18 cellular contexts compared by ENCODE assay signal in genomic region chr20:45957021-45957941, GRCh38. TPM values are rescaled to one million over a fixed set of nuclear protein-coding genes. Genes with fewer than 3 reads are reported as not detected.
DNase-seq lines count a peak whose midpoint lies in the region; ATAC-seq and TF ChIP-seq lines count a peak whose summit lies in the region.
"Had no signal": no experiment of that assay in that cellular context is flagged by ENCODE, and none has a peak within 500 bp of the region (broad histone marks: within the 10 kb centered on the region; RNA-seq: fewer than 3 reads in every experiment).

No MANE protein-coding gene starts in this region.

- H3K9me3 Mint-ChIP-seq in activated naive CD8-positive, alpha-beta T cell treated with anti-CD3 and anti-CD28 coated beads, Interleukin-2, amount 10 ng/mL, durations not matched to agents 7 days and 5 days, result no peaks in the 10 kb centered on the region
- H3K9me3 Mint-ChIP-seq in activated naive CD8-positive, alpha-beta T cell treated with anti-CD3 and anti-CD28 coated beads, Interleukin-2, amount 50 U/mL, for 24 hours, result no peaks in the 10 kb centered on the region

- 81% methylated on average over 12 of the region's 19 CpGs for WGBS in suprapubic skin

- TF ChIP-seq CTCF in RWPE1 (conservative IDR thresholded peaks at IDR 0.05; ENCODE audit: low read depth) (no peak), suprapubic skin (IDR thresholded peaks at IDR 0.05) (no peak)

- no peak for ATAC-seq in activated naive CD8-positive, alpha-beta T cell treated with anti-CD3 and anti-CD28 coated beads, Interleukin-2, amount 10 ng/mL, durations not matched to agents 7 days and 5 days (ENCODE audit: low read depth)
- ATAC-seq in activated naive CD8-positive, alpha-beta T cell treated with anti-CD3 and anti-CD28 coated beads, Interleukin-2, amount 50 U/mL, for 24 hours, result no peak
- no peak for ATAC-seq in HG03175 (IDR thresholded peaks at IDR 0.05; ENCODE audit: unreplicated experiment)

- peak overlapping the region; percentile 12 for H3K27ac Mint-ChIP-seq in activated naive CD8-positive, alpha-beta T cell treated with anti-CD3 and anti-CD28 coated beads, Interleukin-2, amount 10 ng/mL, durations not matched to agents 7 days and 5 days
- no peak overlapping the region for H3K27ac Mint-ChIP-seq in activated naive CD8-positive, alpha-beta T cell treated with anti-CD3 and anti-CD28 coated beads, Interleukin-2, amount 50 U/mL, for 24 hours

- H3K4me1 Mint-ChIP-seq in activated naive CD8-positive, alpha-beta T cell treated with anti-CD3 and anti-CD28 coated beads, Interleukin-2, amount 10 ng/mL, durations not matched to agents 7 days and 5 days, result no peaks in the 10 kb centered on the region
- H3K4me1 Mint-ChIP-seq in activated naive CD8-positive, alpha-beta T cell treated with anti-CD3 and anti-CD28 coated beads, Interleukin-2, amount 50 U/mL, for 24 hours, result no peaks in the 10 kb centered on the region

- no peaks in the 10 kb centered on the region for H3K27me3 ChIP-seq in suprapubic skin
- H3K27me3 ChIP-seq: Peyer's patch had no signal

- H3K4me1 ChIP-seq in suprapubic skin, result no peaks in the 10 kb centered on the region
- H3K4me1 ChIP-seq: Peyer's patch had no signal

- POLR2A ChIA-PET in activated naive CD8-positive, alpha-beta T cell treated with anti-CD3 and anti-CD28 coated beads, Interleukin-2, amount 10 ng/mL, durations not matched to agents 7 days and 5 days (lab: Charles Lee), result interaction anchor here (0.7 to 2.6 kb wide), 4 partner anchors 13 to 158 kb away, joined by 3 to 8 read pairs (median 4); partner anchors contain the start of gene PCIF1
- POLR2A ChIA-PET in RWPE1 (lab: Yijun Ruan, JAX; ENCODE audit: low non-redundant PET), result interaction anchor here (0.6 kb wide), 1 partner anchor 14 kb away, joined by 3 read pairs; no protein-coding TSS in a partner anchor

- no peak overlapping the region for H3K4me3 ChIP-seq in suprapubic skin
- H3K4me3 ChIP-seq: Peyer's patch had no signal

- H3K36me3 ChIP-seq in suprapubic skin, result peaks cover 82% of the 10 kb centered on the region

- TF ChIP-seq EP300 in suprapubic skin (IDR thresholded peaks at IDR 0.05), result no peak

- DNase-seq in activated naive CD8-positive, alpha-beta T cell treated with anti-CD3 and anti-CD28 coated beads, Interleukin-2, amount 10 ng/mL, durations not matched to agents 7 days and 5 days, result no peak
- no peak for DNase-seq in activated naive CD8-positive, alpha-beta T cell treated with anti-CD3 and anti-CD28 coated beads, Interleukin-2, amount 50 U/mL, for 24 hours
- DNase-seq in RWPE1 (ENCODE audit: low spot score) (no peak), mesenteric fat pad (ENCODE audit: low spot score) (peak; percentile 71), suprapubic skin (ENCODE audit: low spot score in 2 of 2) (peak; percentile 57 to 69), NCI-H2107 (lab: John Stamatoyannopoulos, UW) (no peak)
- DNase-seq in stimulated activated CD4-positive, alpha-beta T cell treated with anti-CD3 and anti-CD28 coated beads, Interleukin-12 subunit alpha, Interleukin-12 subunit beta, amount 100 ng/mL, for 4 hours, result no peak
- DNase-seq: C1 segment of cervical spinal cord, DND-41, HCEC 1CT, KBM-7, MV-4-11, NCI-H1417, NCI-H1930, NCI-H510A treated with DMSO at 0.1 percent for 48 hours, SIG-M5 had no signal

- no peaks in the 10 kb centered on the region for H3K9me3 ChIP-seq in suprapubic skin
- H3K9me3 ChIP-seq: Peyer's patch had no signal

- H3K36me3 Mint-ChIP-seq in activated naive CD8-positive, alpha-beta T cell treated with anti-CD3 and anti-CD28 coated beads, Interleukin-2, amount 10 ng/mL, durations not matched to agents 7 days and 5 days, result peaks cover 21% of the 10 kb centered on the region
- peaks cover 46% of the 10 kb centered on the region for H3K36me3 Mint-ChIP-seq in activated naive CD8-positive, alpha-beta T cell treated with anti-CD3 and anti-CD28 coated beads, Interleukin-2, amount 50 U/mL, for 24 hours (ENCODE audit: low read depth)

- CTCF ChIA-PET in RWPE1 (lab: Yijun Ruan, JAX), result interaction anchor here (0.5 to 2.3 kb wide), 3 partner anchors 12 to 445 kb away, joined by 3 to 14 read pairs (median 5); partner anchors contain the start of gene ZNF335

- TF ChIP-seq POLR2A in suprapubic skin (IDR thresholded peaks at IDR 0.05), result no peak

- H3K4me3 Mint-ChIP-seq in activated naive CD8-positive, alpha-beta T cell treated with anti-CD3 and anti-CD28 coated beads, Interleukin-2, amount 10 ng/mL, durations not matched to agents 7 days and 5 days, result no peak overlapping the region
- H3K4me3 Mint-ChIP-seq in activated naive CD8-positive, alpha-beta T cell treated with anti-CD3 and anti-CD28 coated beads, Interleukin-2, amount 50 U/mL, for 24 hours, result no peak overlapping the region

- H3K27ac ChIP-seq in RWPE1 (peak overlapping the region; percentile 36), suprapubic skin (no peak overlapping the region)
- H3K27ac ChIP-seq: Peyer's patch had no signal

- H3K27me3 Mint-ChIP-seq in activated naive CD8-positive, alpha-beta T cell treated with anti-CD3 and anti-CD28 coated beads, Interleukin-2, amount 10 ng/mL, durations not matched to agents 7 days and 5 days, result no peaks in the 10 kb centered on the region
- H3K27me3 Mint-ChIP-seq in activated naive CD8-positive, alpha-beta T cell treated with anti-CD3 and anti-CD28 coated beads, Interleukin-2, amount 50 U/mL, for 24 hours, result no peaks in the 10 kb centered on the region

RNA-seq across cellular contexts. Expression of gene ZNF335, which starts 14.7 kb away (rescaled TPM):
- total RNA-seq in activated naive CD8-positive, alpha-beta T cell treated with anti-CD3 and anti-CD28 coated beads, Interleukin-2, amount 10 ng/mL, durations not matched to agents 7 days and 5 days, result 10 to 100 TPM; 43.3 to 43.7 TPM
- total RNA-seq in mesenteric fat pad (17.1 TPM), suprapubic skin (10 to 100 TPM; 25.8 to 62.6 (median 35.1) TPM)

RNA-seq across cellular contexts. Expression of gene PCIF1, which starts 22.8 kb away (rescaled TPM):
- total RNA-seq in activated naive CD8-positive, alpha-beta T cell treated with anti-CD3 and anti-CD28 coated beads, Interleukin-2, amount 10 ng/mL, durations not matched to agents 7 days and 5 days, result 10 to 100 TPM; 54.5 to 58.3 TPM
- 27.1 TPM for total RNA-seq in mesenteric fat pad
- total RNA-seq in suprapubic skin, result 10 to 100 TPM; 37.2 to 70.3 (median 42.4) TPM

RNA-seq across cellular contexts. Expression of gene PLTP, which starts 45.3 kb away (rescaled TPM):
- 1 to 10 TPM; 2.2 to 2.9 TPM for total RNA-seq in activated naive CD8-positive, alpha-beta T cell treated with anti-CD3 and anti-CD28 coated beads, Interleukin-2, amount 10 ng/mL, durations not matched to agents 7 days and 5 days
- total RNA-seq in mesenteric fat pad, result 373 TPM
- total RNA-seq in suprapubic skin, result 100 to 1,000 TPM in 1 of 4 donors, 10 to 100 TPM in 3; 49.2 to 138 (median 70.4) TPM

RNA-seq across cellular contexts. Expression of gene MMP9, which starts 51.4 kb away (rescaled TPM):
- 10 to 100 TPM; 18.4 to 21.8 TPM for total RNA-seq in activated naive CD8-positive, alpha-beta T cell treated with anti-CD3 and anti-CD28 coated beads, Interleukin-2, amount 10 ng/mL, durations not matched to agents 7 days and 5 days
- 18.3 TPM for total RNA-seq in mesenteric fat pad
- 1 to 10 TPM in 2 of 4 donors, under 1 TPM in 2; 0.30 to 1.9 (median 0.96) TPM for total RNA-seq in suprapubic skin

Comparison
In these comparisons a context has a peak if more than half of its experiments do, and no peak if none do; other contexts are left out.
1. DNase-seq: peak in mesenteric fat pad (single experiment) and suprapubic skin (2 of 2); none in activated naive CD8-positive, alpha-beta T cell treated with anti-CD3 and anti-CD28 coated beads, Interleukin-2, amount 10 ng/mL, durations not matched to agents 7 days and 5 days (single experiment), activated naive CD8-positive, alpha-beta T cell treated with anti-CD3 and anti-CD28 coated beads, Interleukin-2, amount 50 U/mL, for 24 hours (single experiment), RWPE1 (single experiment), stimulated activated CD4-positive, alpha-beta T cell treated with anti-CD3 and anti-CD28 coated beads, Interleukin-12 subunit alpha, Interleukin-12 subunit beta, amount 100 ng/mL, for 4 hours (single experiment) and NCI-H2107 (single experiment).
2. RNA of gene PLTP, which starts 45.3 kb away (total RNA-seq): 373 TPM in mesenteric fat pad (single experiment) and 49.2 to 138 TPM in suprapubic skin; 2.2 to 2.9 TPM in activated naive CD8-positive, alpha-beta T cell treated with anti-CD3 and anti-CD28 coated beads, Interleukin-2, amount 10 ng/mL, durations not matched to agents 7 days and 5 days; every median in the first group is over 10 times any median in the second.